In the genomic region with DNA sequence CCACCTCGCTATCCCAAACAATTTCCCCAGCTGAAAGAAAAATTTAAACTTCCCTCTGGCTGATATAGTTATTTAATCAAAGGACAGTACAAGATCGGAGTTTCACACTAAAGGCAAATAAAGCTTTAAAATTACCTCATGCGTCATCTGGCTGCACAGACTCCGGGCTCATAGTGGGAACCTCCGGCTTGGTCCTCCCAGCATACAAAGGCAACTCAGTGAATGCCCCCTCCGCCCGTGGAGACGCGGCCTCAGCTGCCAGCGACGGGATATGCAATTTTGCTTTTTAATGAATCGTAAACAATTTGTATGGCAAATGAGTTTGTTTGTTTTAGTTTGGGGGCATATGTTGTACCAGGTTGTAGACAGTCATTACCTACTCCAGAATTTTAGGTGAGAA, we compare ENCODE assay signal across 2 cellular contexts.
TF ChIP-seq lines count a peak whose summit lies in the region.

No MANE protein-coding gene starts in this region.

TF ChIP-seq in GM23338, 12 proteins besides CTCF, POLR2A, EP300 and RAD21 (continued from another document):
- TF ChIP-seq, protein P1, sequence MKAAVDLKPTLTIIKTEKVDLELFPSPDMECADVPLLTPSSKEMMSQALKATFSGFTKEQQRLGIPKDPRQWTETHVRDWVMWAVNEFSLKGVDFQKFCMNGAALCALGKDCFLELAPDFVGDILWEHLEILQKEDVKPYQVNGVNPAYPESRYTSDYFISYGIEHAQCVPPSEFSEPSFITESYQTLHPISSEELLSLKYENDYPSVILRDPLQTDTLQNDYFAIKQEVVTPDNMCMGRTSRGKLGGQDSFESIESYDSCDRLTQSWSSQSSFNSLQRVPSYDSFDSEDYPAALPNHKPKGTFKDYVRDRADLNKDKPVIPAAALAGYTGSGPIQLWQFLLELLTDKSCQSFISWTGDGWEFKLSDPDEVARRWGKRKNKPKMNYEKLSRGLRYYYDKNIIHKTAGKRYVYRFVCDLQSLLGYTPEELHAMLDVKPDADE (IDR thresholded peaks at IDR 0.05) = no peak
- no peak for TF ChIP-seq NANOG (IDR thresholded peaks at IDR 0.05; ENCODE audit: borderline replicate concordance)
- TF ChIP-seq EZH2 (IDR thresholded peaks at IDR 0.05; ENCODE audit: low read depth, unreplicated experiment) = no peak
- TF ChIP-seq STAT1 (IDR thresholded peaks at IDR 0.05; ENCODE audit: unreplicated experiment) = no peak
- no peak for TF ChIP-seq JUNB (IDR thresholded peaks at IDR 0.05; ENCODE audit: unreplicated experiment)
- TF ChIP-seq, protein P2, sequence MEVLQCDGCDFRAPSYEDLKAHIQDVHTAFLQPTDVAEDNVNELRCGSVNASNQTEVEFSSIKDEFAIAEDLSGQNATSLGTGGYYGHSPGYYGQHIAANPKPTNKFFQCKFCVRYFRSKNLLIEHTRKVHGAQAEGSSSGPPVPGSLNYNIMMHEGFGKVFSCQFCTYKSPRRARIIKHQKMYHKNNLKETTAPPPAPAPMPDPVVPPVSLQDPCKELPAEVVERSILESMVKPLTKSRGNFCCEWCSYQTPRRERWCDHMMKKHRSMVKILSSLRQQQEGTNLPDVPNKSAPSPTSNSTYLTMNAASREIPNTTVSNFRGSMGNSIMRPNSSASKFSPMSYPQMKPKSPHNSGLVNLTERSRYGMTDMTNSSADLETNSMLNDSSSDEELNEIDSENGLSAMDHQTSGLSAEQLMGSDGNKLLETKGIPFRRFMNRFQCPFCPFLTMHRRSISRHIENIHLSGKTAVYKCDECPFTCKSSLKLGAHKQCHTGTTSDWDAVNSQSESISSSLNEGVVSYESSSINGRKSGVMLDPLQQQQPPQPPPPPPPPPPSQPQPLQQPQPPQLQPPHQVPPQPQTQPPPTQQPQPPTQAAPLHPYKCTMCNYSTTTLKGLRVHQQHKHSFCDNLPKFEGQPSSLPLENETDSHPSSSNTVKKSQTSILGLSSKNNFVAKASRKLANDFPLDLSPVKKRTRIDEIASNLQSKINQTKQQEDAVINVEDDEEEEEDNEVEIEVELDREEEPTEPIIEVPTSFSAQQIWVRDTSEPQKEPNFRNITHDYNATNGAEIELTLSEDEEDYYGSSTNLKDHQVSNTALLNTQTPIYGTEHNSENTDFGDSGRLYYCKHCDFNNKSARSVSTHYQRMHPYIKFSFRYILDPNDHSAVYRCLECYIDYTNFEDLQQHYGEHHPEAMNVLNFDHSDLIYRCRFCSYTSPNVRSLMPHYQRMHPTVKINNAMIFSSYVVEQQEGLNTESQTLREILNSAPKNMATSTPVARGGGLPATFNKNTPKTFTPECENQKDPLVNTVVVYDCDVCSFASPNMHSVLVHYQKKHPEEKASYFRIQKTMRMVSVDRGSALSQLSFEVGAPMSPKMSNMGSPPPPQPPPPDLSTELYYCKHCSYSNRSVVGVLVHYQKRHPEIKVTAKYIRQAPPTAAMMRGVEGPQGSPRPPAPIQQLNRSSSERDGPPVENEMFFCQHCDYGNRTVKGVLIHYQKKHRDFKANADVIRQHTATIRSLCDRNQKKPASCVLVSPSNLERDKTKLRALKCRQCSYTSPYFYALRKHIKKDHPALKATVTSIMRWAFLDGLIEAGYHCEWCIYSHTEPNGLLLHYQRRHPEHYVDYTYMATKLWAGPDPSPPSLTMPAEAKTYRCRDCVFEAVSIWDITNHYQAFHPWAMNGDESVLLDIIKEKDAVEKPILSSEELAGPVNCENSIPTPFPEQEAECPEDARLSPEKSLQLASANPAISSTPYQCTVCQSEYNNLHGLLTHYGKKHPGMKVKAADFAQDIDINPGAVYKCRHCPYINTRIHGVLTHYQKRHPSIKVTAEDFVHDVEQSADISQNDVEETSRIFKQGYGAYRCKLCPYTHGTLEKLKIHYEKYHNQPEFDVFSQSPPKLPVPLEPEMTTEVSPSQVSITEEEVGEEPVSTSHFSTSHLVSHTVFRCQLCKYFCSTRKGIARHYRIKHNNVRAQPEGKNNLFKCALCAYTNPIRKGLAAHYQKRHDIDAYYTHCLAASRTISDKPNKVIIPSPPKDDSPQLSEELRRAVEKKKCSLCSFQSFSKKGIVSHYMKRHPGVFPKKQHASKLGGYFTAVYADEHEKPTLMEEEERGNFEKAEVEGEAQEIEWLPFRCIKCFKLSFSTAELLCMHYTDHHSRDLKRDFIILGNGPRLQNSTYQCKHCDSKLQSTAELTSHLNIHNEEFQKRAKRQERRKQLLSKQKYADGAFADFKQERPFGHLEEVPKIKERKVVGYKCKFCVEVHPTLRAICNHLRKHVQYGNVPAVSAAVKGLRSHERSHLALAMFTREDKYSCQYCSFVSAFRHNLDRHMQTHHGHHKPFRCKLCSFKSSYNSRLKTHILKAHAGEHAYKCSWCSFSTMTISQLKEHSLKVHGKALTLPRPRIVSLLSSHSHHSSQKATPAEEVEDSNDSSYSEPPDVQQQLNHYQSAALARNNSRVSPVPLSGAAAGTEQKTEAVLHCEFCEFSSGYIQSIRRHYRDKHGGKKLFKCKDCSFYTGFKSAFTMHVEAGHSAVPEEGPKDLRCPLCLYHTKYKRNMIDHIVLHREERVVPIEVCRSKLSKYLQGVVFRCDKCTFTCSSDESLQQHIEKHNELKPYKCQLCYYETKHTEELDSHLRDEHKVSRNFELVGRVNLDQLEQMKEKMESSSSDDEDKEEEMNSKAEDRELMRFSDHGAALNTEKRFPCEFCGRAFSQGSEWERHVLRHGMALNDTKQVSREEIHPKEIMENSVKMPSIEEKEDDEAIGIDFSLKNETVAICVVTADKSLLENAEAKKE (CRISPR knock-in tag; IDR thresholded peaks at IDR 0.05) = no peak
- TF ChIP-seq REST (IDR thresholded peaks at IDR 0.05; ENCODE audit: unreplicated experiment) = no peak
- TF ChIP-seq ZNF331 (CRISPR knock-in tag; IDR thresholded peaks at IDR 0.05; ENCODE audit: low read depth) = no peak

TF ChIP-seq in WTC11, 78 proteins besides CTCF, POLR2A, EP300 and RAD21 (continued from another document):
- TF ChIP-seq, protein P3, sequence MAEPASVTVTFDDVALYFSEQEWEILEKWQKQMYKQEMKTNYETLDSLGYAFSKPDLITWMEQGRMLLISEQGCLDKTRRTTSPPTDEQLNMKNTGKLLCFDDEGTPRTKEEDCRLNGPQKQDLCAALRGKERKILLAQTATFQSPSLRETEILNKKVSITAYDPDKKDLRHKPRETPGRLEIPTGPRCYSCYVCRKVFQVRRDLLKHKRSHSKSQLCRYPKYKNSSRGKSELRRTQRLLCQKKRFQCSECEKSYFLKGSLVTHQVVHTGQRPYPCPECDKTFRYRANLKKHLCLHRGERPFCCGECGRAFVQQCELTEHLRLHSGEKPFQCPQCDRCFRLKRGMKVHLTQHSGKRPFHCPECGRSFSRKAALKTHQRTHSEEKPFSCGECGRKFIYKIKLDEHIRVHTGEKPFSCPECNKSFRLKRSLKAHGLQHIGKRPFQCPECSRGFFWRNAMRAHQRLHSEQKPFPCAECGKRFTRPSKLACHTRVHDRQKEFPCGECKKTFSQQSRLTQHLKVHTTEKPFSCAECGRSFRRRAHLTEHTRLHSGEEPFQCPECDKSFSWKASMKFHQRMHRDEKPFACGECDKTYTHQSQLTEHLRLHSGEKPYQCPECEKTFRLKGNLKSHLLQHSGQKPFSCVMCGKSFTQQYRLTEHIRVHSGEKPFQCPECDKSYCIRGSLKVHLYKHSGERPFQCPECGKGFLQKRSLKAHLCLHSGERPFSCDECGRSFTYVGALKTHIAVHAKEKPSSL (CRISPR knock-in tag; conservative IDR thresholded peaks at IDR 0.05) = no peak
- TF ChIP-seq ATF6 (CRISPR knock-in tag; IDR thresholded peaks at IDR 0.05) (no peak), KAT7 (CRISPR knock-in tag; IDR thresholded peaks at IDR 0.05; ENCODE audit: borderline replicate concordance) (no peak), IRF2 (CRISPR knock-in tag; IDR thresholded peaks at IDR 0.05; ENCODE audit: borderline replicate concordance, low read depth) (no peak), NFYB (CRISPR knock-in tag; conservative IDR thresholded peaks at IDR 0.05; ENCODE audit: low read depth) (no peak), ATF3 (CRISPR knock-in tag; conservative IDR thresholded peaks at IDR 0.05) (no peak), GRHL2 (CRISPR knock-in tag; IDR thresholded peaks at IDR 0.05; ENCODE audit: insufficient replicate concordance, severe bottlenecking) (no peak), ZNF121 (CRISPR knock-in tag; IDR thresholded peaks at IDR 0.05) (no peak), E2F4 (CRISPR knock-in tag; IDR thresholded peaks at IDR 0.05; ENCODE audit: borderline replicate concordance, low read depth) (no peak), MLX (CRISPR knock-in tag; IDR thresholded peaks at IDR 0.05) (no peak), TCF7 (CRISPR knock-in tag; IDR thresholded peaks at IDR 0.05; ENCODE audit: low read depth) (no peak), CBFB (CRISPR knock-in tag; IDR thresholded peaks at IDR 0.05; ENCODE audit: low read depth) (no peak), FOXP1 (CRISPR knock-in tag; IDR thresholded peaks at IDR 0.05; ENCODE audit: borderline replicate concordance) (no peak), ESRRA (CRISPR knock-in tag; IDR thresholded peaks at IDR 0.05; ENCODE audit: borderline replicate concordance) (no peak), ATF1 (CRISPR knock-in tag; IDR thresholded peaks at IDR 0.05) (no peak)
- TF ChIP-seq, protein P4, sequence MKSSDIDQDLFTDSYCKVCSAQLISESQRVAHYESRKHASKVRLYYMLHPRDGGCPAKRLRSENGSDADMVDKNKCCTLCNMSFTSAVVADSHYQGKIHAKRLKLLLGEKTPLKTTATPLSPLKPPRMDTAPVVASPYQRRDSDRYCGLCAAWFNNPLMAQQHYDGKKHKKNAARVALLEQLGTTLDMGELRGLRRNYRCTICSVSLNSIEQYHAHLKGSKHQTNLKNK (CRISPR knock-in tag; IDR thresholded peaks at IDR 0.05) = no peak
